ENCODE assay signal across 2 cellular contexts in genomic region chr6:97411610-97412009, GRCh38.
A peak's percentile ranks its signal among the peaks of the same experiment; 100 is the strongest.
TF ChIP-seq lines count a peak whose summit lies in the region.

No MANE protein-coding gene starts in this region.

TF ChIP-seq in GM23338, 12 proteins besides CTCF, POLR2A, EP300 and RAD21:
- TF ChIP-seq, protein P1, sequence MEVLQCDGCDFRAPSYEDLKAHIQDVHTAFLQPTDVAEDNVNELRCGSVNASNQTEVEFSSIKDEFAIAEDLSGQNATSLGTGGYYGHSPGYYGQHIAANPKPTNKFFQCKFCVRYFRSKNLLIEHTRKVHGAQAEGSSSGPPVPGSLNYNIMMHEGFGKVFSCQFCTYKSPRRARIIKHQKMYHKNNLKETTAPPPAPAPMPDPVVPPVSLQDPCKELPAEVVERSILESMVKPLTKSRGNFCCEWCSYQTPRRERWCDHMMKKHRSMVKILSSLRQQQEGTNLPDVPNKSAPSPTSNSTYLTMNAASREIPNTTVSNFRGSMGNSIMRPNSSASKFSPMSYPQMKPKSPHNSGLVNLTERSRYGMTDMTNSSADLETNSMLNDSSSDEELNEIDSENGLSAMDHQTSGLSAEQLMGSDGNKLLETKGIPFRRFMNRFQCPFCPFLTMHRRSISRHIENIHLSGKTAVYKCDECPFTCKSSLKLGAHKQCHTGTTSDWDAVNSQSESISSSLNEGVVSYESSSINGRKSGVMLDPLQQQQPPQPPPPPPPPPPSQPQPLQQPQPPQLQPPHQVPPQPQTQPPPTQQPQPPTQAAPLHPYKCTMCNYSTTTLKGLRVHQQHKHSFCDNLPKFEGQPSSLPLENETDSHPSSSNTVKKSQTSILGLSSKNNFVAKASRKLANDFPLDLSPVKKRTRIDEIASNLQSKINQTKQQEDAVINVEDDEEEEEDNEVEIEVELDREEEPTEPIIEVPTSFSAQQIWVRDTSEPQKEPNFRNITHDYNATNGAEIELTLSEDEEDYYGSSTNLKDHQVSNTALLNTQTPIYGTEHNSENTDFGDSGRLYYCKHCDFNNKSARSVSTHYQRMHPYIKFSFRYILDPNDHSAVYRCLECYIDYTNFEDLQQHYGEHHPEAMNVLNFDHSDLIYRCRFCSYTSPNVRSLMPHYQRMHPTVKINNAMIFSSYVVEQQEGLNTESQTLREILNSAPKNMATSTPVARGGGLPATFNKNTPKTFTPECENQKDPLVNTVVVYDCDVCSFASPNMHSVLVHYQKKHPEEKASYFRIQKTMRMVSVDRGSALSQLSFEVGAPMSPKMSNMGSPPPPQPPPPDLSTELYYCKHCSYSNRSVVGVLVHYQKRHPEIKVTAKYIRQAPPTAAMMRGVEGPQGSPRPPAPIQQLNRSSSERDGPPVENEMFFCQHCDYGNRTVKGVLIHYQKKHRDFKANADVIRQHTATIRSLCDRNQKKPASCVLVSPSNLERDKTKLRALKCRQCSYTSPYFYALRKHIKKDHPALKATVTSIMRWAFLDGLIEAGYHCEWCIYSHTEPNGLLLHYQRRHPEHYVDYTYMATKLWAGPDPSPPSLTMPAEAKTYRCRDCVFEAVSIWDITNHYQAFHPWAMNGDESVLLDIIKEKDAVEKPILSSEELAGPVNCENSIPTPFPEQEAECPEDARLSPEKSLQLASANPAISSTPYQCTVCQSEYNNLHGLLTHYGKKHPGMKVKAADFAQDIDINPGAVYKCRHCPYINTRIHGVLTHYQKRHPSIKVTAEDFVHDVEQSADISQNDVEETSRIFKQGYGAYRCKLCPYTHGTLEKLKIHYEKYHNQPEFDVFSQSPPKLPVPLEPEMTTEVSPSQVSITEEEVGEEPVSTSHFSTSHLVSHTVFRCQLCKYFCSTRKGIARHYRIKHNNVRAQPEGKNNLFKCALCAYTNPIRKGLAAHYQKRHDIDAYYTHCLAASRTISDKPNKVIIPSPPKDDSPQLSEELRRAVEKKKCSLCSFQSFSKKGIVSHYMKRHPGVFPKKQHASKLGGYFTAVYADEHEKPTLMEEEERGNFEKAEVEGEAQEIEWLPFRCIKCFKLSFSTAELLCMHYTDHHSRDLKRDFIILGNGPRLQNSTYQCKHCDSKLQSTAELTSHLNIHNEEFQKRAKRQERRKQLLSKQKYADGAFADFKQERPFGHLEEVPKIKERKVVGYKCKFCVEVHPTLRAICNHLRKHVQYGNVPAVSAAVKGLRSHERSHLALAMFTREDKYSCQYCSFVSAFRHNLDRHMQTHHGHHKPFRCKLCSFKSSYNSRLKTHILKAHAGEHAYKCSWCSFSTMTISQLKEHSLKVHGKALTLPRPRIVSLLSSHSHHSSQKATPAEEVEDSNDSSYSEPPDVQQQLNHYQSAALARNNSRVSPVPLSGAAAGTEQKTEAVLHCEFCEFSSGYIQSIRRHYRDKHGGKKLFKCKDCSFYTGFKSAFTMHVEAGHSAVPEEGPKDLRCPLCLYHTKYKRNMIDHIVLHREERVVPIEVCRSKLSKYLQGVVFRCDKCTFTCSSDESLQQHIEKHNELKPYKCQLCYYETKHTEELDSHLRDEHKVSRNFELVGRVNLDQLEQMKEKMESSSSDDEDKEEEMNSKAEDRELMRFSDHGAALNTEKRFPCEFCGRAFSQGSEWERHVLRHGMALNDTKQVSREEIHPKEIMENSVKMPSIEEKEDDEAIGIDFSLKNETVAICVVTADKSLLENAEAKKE (CRISPR knock-in tag; IDR thresholded peaks at IDR 0.05): peak; percentile 99
- no peak for TF ChIP-seq JUNB (IDR thresholded peaks at IDR 0.05; ENCODE audit: unreplicated experiment)

TF ChIP-seq in H1, 55 proteins besides CTCF, POLR2A, EP300 and RAD21:
- TF ChIP-seq MAFK (IDR thresholded peaks at IDR 0.05; ENCODE audit: low read depth, low read length): no peak
- TF ChIP-seq POU5F1 (IDR thresholded peaks at IDR 0.05; ENCODE audit: low read depth, low read length): 0 out of 2 replicates have a peak, but pooled peaks have one; percentile 16
